In the genomic region with DNA sequence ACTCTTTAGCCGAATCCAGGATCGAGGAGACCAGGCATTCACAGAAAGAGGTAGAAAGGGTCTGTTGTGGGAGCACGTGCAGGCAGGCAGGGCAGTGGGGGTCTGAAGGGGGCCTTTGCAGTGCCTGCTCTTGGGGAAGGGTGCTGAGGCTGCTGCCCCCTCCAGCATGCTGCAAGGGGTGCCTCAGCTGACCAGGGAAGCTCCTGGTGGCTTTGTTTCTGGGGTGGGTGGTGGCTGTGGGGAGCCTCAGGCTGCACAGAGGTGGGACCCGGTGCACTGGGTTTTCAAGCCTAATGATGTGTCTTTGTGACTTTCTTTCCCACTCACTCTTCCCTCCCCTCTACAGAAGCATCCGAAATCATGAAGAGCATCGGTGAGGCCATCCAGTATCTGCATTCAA, we compare ENCODE assay signal across 1 cellular context.
TF ChIP-seq lines count a peak whose summit lies in the region.

No MANE protein-coding gene starts in this region.

TF ChIP-seq in GM23338, 12 proteins besides CTCF, POLR2A, EP300 and RAD21 (continued from another document):
- TF ChIP-seq, protein P1, sequence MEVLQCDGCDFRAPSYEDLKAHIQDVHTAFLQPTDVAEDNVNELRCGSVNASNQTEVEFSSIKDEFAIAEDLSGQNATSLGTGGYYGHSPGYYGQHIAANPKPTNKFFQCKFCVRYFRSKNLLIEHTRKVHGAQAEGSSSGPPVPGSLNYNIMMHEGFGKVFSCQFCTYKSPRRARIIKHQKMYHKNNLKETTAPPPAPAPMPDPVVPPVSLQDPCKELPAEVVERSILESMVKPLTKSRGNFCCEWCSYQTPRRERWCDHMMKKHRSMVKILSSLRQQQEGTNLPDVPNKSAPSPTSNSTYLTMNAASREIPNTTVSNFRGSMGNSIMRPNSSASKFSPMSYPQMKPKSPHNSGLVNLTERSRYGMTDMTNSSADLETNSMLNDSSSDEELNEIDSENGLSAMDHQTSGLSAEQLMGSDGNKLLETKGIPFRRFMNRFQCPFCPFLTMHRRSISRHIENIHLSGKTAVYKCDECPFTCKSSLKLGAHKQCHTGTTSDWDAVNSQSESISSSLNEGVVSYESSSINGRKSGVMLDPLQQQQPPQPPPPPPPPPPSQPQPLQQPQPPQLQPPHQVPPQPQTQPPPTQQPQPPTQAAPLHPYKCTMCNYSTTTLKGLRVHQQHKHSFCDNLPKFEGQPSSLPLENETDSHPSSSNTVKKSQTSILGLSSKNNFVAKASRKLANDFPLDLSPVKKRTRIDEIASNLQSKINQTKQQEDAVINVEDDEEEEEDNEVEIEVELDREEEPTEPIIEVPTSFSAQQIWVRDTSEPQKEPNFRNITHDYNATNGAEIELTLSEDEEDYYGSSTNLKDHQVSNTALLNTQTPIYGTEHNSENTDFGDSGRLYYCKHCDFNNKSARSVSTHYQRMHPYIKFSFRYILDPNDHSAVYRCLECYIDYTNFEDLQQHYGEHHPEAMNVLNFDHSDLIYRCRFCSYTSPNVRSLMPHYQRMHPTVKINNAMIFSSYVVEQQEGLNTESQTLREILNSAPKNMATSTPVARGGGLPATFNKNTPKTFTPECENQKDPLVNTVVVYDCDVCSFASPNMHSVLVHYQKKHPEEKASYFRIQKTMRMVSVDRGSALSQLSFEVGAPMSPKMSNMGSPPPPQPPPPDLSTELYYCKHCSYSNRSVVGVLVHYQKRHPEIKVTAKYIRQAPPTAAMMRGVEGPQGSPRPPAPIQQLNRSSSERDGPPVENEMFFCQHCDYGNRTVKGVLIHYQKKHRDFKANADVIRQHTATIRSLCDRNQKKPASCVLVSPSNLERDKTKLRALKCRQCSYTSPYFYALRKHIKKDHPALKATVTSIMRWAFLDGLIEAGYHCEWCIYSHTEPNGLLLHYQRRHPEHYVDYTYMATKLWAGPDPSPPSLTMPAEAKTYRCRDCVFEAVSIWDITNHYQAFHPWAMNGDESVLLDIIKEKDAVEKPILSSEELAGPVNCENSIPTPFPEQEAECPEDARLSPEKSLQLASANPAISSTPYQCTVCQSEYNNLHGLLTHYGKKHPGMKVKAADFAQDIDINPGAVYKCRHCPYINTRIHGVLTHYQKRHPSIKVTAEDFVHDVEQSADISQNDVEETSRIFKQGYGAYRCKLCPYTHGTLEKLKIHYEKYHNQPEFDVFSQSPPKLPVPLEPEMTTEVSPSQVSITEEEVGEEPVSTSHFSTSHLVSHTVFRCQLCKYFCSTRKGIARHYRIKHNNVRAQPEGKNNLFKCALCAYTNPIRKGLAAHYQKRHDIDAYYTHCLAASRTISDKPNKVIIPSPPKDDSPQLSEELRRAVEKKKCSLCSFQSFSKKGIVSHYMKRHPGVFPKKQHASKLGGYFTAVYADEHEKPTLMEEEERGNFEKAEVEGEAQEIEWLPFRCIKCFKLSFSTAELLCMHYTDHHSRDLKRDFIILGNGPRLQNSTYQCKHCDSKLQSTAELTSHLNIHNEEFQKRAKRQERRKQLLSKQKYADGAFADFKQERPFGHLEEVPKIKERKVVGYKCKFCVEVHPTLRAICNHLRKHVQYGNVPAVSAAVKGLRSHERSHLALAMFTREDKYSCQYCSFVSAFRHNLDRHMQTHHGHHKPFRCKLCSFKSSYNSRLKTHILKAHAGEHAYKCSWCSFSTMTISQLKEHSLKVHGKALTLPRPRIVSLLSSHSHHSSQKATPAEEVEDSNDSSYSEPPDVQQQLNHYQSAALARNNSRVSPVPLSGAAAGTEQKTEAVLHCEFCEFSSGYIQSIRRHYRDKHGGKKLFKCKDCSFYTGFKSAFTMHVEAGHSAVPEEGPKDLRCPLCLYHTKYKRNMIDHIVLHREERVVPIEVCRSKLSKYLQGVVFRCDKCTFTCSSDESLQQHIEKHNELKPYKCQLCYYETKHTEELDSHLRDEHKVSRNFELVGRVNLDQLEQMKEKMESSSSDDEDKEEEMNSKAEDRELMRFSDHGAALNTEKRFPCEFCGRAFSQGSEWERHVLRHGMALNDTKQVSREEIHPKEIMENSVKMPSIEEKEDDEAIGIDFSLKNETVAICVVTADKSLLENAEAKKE (CRISPR knock-in tag; IDR thresholded peaks at IDR 0.05), result no peak
- TF ChIP-seq, protein P2, sequence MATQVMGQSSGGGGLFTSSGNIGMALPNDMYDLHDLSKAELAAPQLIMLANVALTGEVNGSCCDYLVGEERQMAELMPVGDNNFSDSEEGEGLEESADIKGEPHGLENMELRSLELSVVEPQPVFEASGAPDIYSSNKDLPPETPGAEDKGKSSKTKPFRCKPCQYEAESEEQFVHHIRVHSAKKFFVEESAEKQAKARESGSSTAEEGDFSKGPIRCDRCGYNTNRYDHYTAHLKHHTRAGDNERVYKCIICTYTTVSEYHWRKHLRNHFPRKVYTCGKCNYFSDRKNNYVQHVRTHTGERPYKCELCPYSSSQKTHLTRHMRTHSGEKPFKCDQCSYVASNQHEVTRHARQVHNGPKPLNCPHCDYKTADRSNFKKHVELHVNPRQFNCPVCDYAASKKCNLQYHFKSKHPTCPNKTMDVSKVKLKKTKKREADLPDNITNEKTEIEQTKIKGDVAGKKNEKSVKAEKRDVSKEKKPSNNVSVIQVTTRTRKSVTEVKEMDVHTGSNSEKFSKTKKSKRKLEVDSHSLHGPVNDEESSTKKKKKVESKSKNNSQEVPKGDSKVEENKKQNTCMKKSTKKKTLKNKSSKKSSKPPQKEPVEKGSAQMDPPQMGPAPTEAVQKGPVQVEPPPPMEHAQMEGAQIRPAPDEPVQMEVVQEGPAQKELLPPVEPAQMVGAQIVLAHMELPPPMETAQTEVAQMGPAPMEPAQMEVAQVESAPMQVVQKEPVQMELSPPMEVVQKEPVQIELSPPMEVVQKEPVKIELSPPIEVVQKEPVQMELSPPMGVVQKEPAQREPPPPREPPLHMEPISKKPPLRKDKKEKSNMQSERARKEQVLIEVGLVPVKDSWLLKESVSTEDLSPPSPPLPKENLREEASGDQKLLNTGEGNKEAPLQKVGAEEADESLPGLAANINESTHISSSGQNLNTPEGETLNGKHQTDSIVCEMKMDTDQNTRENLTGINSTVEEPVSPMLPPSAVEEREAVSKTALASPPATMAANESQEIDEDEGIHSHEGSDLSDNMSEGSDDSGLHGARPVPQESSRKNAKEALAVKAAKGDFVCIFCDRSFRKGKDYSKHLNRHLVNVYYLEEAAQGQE (IDR thresholded peaks at IDR 0.05; ENCODE audit: unreplicated experiment), result no peak
- TF ChIP-seq EZH2phosphoT487 (IDR thresholded peaks at IDR 0.05; ENCODE audit: unreplicated experiment) (no peak), STAT1 (IDR thresholded peaks at IDR 0.05; ENCODE audit: unreplicated experiment) (no peak), EZH2 (IDR thresholded peaks at IDR 0.05; ENCODE audit: low read depth, unreplicated experiment) (no peak), JUNB (IDR thresholded peaks at IDR 0.05; ENCODE audit: unreplicated experiment) (no peak)
- TF ChIP-seq, protein P3, sequence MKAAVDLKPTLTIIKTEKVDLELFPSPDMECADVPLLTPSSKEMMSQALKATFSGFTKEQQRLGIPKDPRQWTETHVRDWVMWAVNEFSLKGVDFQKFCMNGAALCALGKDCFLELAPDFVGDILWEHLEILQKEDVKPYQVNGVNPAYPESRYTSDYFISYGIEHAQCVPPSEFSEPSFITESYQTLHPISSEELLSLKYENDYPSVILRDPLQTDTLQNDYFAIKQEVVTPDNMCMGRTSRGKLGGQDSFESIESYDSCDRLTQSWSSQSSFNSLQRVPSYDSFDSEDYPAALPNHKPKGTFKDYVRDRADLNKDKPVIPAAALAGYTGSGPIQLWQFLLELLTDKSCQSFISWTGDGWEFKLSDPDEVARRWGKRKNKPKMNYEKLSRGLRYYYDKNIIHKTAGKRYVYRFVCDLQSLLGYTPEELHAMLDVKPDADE (IDR thresholded peaks at IDR 0.05), result no peak
